Comparison of ENCODE assay signal across 8 cellular contexts in genomic region chr2:20781656-20782265, GRCh38. TPM values are rescaled to one million over a fixed set of nuclear protein-coding genes. Genes with fewer than 3 reads are reported as not detected.
DNase-seq lines count a peak whose midpoint lies in the region; ATAC-seq and TF ChIP-seq lines count a peak whose summit lies in the region.

No MANE protein-coding gene starts in this region.

- peak; percentile 62 for TF ChIP-seq CTCF in AG10803 (conservative IDR thresholded peaks at IDR 0.05; ENCODE audit: low read length)
- TF ChIP-seq CTCF in GM12875 (IDR thresholded peaks at IDR 0.05; ENCODE audit: borderline replicate concordance, insufficient read depth, low read depth, low read length), result peak; percentile 60; the same call in 1 of the 2 replicates
- peak; percentile 53 to 67 for TF ChIP-seq CTCF in fibroblast of lung (conservative IDR thresholded peaks at IDR 0.05 in 1 of 2, IDR thresholded peaks at IDR 0.05 in 1 of 2; ENCODE audit: low read depth in 1 of 2, low read length in 2 of 2)
- TF ChIP-seq CTCF in thoracic aorta (IDR thresholded peaks at IDR 0.05), result peak; percentile 34

- no peaks in the 10 kb centered on the region for H3K4me1 ChIP-seq in fibroblast of lung (ENCODE audit: control insufficient read depth, extremely low read depth, insufficient read depth, low read length)
- H3K4me1 ChIP-seq in thoracic aorta (ENCODE audit: control insufficient read depth in 1 of 2, low read depth in 2 of 2), result peaks cover 0 to 3% of the 10 kb centered on the region in 2 donors

- no peak overlapping the region for H3K4me3 ChIP-seq in AG10803 (ENCODE audit: low read length)
- no peak overlapping the region for H3K4me3 ChIP-seq in GM12875 (ENCODE audit: low read depth, low read length)
- H3K4me3 ChIP-seq in fibroblast of lung (replicated peaks in 1 of 4; ENCODE audit: control extremely low read depth in 1 of 4, insufficient read depth in 1 of 4, low read depth in 3 of 4, low read length in 4 of 4), result no peak overlapping the region
- no peak overlapping the region for H3K4me3 ChIP-seq in thoracic aorta

- no peak overlapping the region for H2AFZ ChIP-seq in fibroblast of lung (ENCODE audit: low read length)

- no peak overlapping the region for H3K9ac ChIP-seq in fibroblast of lung (ENCODE audit: insufficient read depth, low read length)

- DNase-seq in AG10803 (ENCODE audit: low read depth) (peak; percentile 11), SK-MEL-5 (ENCODE audit: low read depth, low spot score) (peak; percentile 62), fibroblast of lung (ENCODE audit: low read depth in 2 of 2) (peak; percentile 3 to 28), thoracic aorta (ENCODE audit: low spot score) (no peak), NCI-H2171 (lab: John Stamatoyannopoulos, UW) (no peak), NCI-H1092 treated with DMSO at 0.1 percent for 48 hours (lab: John Stamatoyannopoulos, UW) (no peak)

- H3K27ac ChIP-seq in fibroblast of lung (ENCODE audit: insufficient read depth, low read length) (no peak overlapping the region), thoracic aorta (no peak overlapping the region)

- in situ Hi-C loops in SK-MEL-5 (cut with HindIII; ENCODE audit: low pct_unique_long_range_greater_than_20kb, low sequenced_read_pairs), result no loop called here

- H3K27me3 ChIP-seq in fibroblast of lung (ENCODE audit: control insufficient read depth, insufficient read depth, low read length), result no peaks in the 10 kb centered on the region
- H3K27me3 ChIP-seq in thoracic aorta (replicated peaks; ENCODE audit: insufficient read depth), result no peaks in the 10 kb centered on the region

- H3K36me3 ChIP-seq in fibroblast of lung (ENCODE audit: control insufficient read depth, insufficient read depth, low read length), result no peaks in the 10 kb centered on the region
- no peaks in the 10 kb centered on the region for H3K36me3 ChIP-seq in thoracic aorta

- no peaks in the 10 kb centered on the region for H3K79me2 ChIP-seq in fibroblast of lung (ENCODE audit: control insufficient read depth, insufficient read depth, low read length)

- no peak overlapping the region for H3K4me2 ChIP-seq in fibroblast of lung (ENCODE audit: extremely low read depth, insufficient read depth, low read length)

- H3K9me3 ChIP-seq in fibroblast of lung (ENCODE audit: control insufficient read depth, insufficient read depth, low read depth, low read length), result no peaks in the 10 kb centered on the region
- no peaks in the 10 kb centered on the region for H3K9me3 ChIP-seq in thoracic aorta

- ATAC-seq in HG03103 (IDR thresholded peaks at IDR 0.05; ENCODE audit: low read depth, unreplicated experiment) (peak; percentile 52), thoracic aorta (ENCODE audit: insufficient number of reproducible peaks, low FRiP score, low read depth) (no peak)

- H4K20me1 ChIP-seq in fibroblast of lung (ENCODE audit: control insufficient read depth, extremely low read depth, insufficient read depth, low read length), result no peaks in the 10 kb centered on the region

RNA-seq across cellular contexts. Expression of gene LDAH, which starts 41.1 kb away (rescaled TPM):
- 42.4 and 43.7 TPM in 2 replicates for total RNA-seq in SK-MEL-5 (2014; rRNA removed; shearing (Covaris generic))
- 24.3 and 26.9 TPM in 2 replicates for polyA plus RNA-seq in SK-MEL-5 (2015; cell fraction: cytosol; rRNA removed)
- 20.6 and 40.7 TPM in 2 replicates for polyA plus RNA-seq in SK-MEL-5 (2015; cell fraction: nucleus; rRNA removed)
- total RNA-seq in fibroblast of lung (22.1 and 22.8 TPM in 2 replicates), thoracic aorta (10 to 100 TPM; 14.5 to 19.8 TPM)
- polyA plus RNA-seq in fibroblast of lung, result 19.1 and 20.5 TPM in 2 replicates
- polyA plus RNA-seq in fibroblast of lung (2012), result 11.8 and 12.4 TPM in 2 replicates
- polyA minus RNA-seq in fibroblast of lung (ENCODE audit: low replicate concordance), result 22.2 and 40.3 TPM in 2 replicates

Comparison
In these comparisons a context has a peak if more than half of its experiments do, and no peak if none do; other contexts are left out.
1. DNase-seq: peak in AG10803 (single experiment), SK-MEL-5 (single experiment) and fibroblast of lung (2 of 2); none in thoracic aorta (single experiment), NCI-H2171 (single experiment) and NCI-H1092 treated with DMSO at 0.1 percent for 48 hours (single experiment).
2. Peak in every context shown above with its lines, with median percentiles within 50 percentile points of each other: CTCF ChIP-seq.